ENCODE assay signal across 16 cellular contexts in the genomic region with DNA sequence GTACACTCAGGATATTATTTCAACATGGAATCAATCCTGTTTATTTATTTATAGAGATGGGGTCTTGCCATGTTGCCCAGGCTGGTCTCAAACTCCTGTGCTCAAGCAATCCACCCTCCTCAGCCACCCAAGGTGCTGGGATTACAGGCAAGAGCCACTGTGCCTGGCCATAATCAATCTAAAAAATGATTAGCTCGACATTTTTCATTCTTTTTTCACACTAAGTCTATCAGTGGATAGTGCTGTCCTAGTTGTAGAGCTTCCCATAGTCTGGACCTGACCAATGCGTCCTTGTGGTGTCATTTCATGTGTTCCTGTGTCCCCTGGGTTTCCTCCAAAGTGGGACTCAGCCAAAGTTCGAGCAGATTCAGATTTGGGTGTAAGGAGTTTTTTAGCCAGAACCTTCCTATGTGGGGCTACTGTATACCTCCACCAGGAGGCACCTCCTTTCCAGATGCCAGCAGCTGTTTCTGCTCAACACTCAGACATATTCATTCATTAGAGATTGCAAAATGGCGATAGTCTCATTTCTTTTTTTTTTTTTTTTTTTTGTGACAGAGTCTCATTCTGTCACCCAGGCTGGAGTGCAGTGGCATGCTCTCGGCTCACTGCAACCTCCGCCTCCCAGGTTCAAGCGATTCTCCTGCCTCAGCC.
DNase-seq lines count a peak whose midpoint lies in the region; ATAC-seq, FAIRE-seq and TF ChIP-seq lines count a peak whose summit lies in the region.
"Had no signal": no experiment of that assay in that cellular context is flagged by ENCODE, and none has a peak within 500 bp of the region (broad histone marks: within the 10 kb centered on the region; RNA-seq: fewer than 3 reads in every experiment).

No MANE protein-coding gene starts in this region.

- FAIRE-seq in bronchial epithelial cell (lab: Jason Lieb, UNC), result no peak
- FAIRE-seq: endometrium, TTC549 had no signal

- H3K9me3 Mint-ChIP-seq in stimulated activated effector memory CD8-positive, alpha-beta T cell treated with anti-CD3 and anti-CD28 coated beads, Interleukin-12 subunit alpha, Interleukin-12 subunit beta, amount 100 ng/mL, for 72 hours, result no peaks in the 10 kb centered on the region
- H3K9me3 Mint-ChIP-seq: activated naive CD4-positive, alpha-beta T cell treated with anti-CD3 and anti-CD28 coated beads, Interleukin-2, amount 50 U/mL, for 24 hours; immature natural killer cell had no signal

- ATAC-seq in heart right ventricle (no peak), HG02588 (IDR thresholded peaks at IDR 0.05; ENCODE audit: unreplicated experiment) (no peak)
- no peak for ATAC-seq in stimulated activated effector memory CD8-positive, alpha-beta T cell treated with anti-CD3 and anti-CD28 coated beads, Interleukin-12 subunit alpha, Interleukin-12 subunit beta, amount 100 ng/mL, for 72 hours

- H3K4me1 ChIP-seq in cardiac muscle cell (ENCODE audit: low read depth) (no peaks in the 10 kb centered on the region), heart right ventricle (peaks cover 0 to 4% (median 0%) of the 10 kb centered on the region in 9 donors), right atrium auricular region (no peaks in the 10 kb centered on the region)
- H3K4me1 ChIP-seq: stomach had no signal

- peak overlapping the region; percentile 44 for H3K4me3 Mint-ChIP-seq in stimulated activated effector memory CD8-positive, alpha-beta T cell treated with anti-CD3 and anti-CD28 coated beads, Interleukin-12 subunit alpha, Interleukin-12 subunit beta, amount 100 ng/mL, for 72 hours
- H3K4me3 Mint-ChIP-seq: activated naive CD4-positive, alpha-beta T cell treated with anti-CD3 and anti-CD28 coated beads, Interleukin-2, amount 50 U/mL, for 24 hours had no signal

- DNase-seq in cardiac muscle cell (ENCODE audit: low read depth in 1 of 2, low spot score in 1 of 2), result peak in 1 of 2 donors; percentile 21
- no peak for DNase-seq in heart right ventricle
- peak; percentile 38 for DNase-seq in KBM-7
- DNase-seq in bronchial epithelial cell (ENCODE audit: low read depth), result peak; percentile 40
- DNase-seq in stimulated activated effector memory CD8-positive, alpha-beta T cell treated with anti-CD3 and anti-CD28 coated beads, Interleukin-12 subunit alpha, Interleukin-12 subunit beta, amount 100 ng/mL, for 72 hours (ENCODE audit: low spot score in 2 of 2), result no peak
- no peak for DNase-seq in right atrium auricular region (ENCODE audit: low spot score)
- no peak for DNase-seq in T1000 (lab: John Stamatoyannopoulos, UW)
- DNase-seq: NCI-H1092, NCI-H82 had no signal

- no peaks in the 10 kb centered on the region for H3K9me3 ChIP-seq in cardiac muscle cell (ENCODE audit: low read depth)
- no peaks in the 10 kb centered on the region for H3K9me3 ChIP-seq in heart right ventricle
- no peaks in the 10 kb centered on the region for H3K9me3 ChIP-seq in right atrium auricular region
- H3K9me3 ChIP-seq: BLaER1, stomach had no signal

- peak; percentile 19 for TF ChIP-seq CTCF in cardiac muscle cell (IDR thresholded peaks at IDR 0.05; ENCODE audit: low read depth, low read length)
- no peak for TF ChIP-seq CTCF in heart right ventricle (IDR thresholded peaks at IDR 0.05)
- TF ChIP-seq CTCF in bronchial epithelial cell (IDR thresholded peaks at IDR 0.05; ENCODE audit: insufficient read depth, low read length, severe bottlenecking), result peak; percentile 64
- TF ChIP-seq CTCF in right atrium auricular region (IDR thresholded peaks at IDR 0.05), result no peak

- H3K4me3 ChIP-seq in cardiac muscle cell (no peak overlapping the region), heart right ventricle (no peak overlapping the region), bronchial epithelial cell (ENCODE audit: low read depth, low read length) (no peak overlapping the region), right atrium auricular region (no peak overlapping the region)
- H3K4me3 ChIP-seq: BLaER1, stomach had no signal

- no peak overlapping the region for H3K27ac ChIP-seq in cardiac muscle cell
- H3K27ac ChIP-seq in heart right ventricle, result peak overlapping the region in 1 of 10 donors; percentile 8
- no peak overlapping the region for H3K27ac ChIP-seq in right atrium auricular region
- H3K27ac ChIP-seq: BLaER1, stomach had no signal

- in situ Hi-C loops in KBM-7 (cut with MboI; ENCODE audit: low pct_unique_long_range_greater_than_20kb, low sequenced_read_pairs), result no loop called here

- 59 to 69% methylated on average over 7 of the region's 7 CpGs for WGBS in heart right ventricle, 2 donors

- peak overlapping the region; percentile 77 for H3K27ac Mint-ChIP-seq in stimulated activated effector memory CD8-positive, alpha-beta T cell treated with anti-CD3 and anti-CD28 coated beads, Interleukin-12 subunit alpha, Interleukin-12 subunit beta, amount 100 ng/mL, for 72 hours
- H3K27ac Mint-ChIP-seq: activated naive CD4-positive, alpha-beta T cell treated with anti-CD3 and anti-CD28 coated beads, Interleukin-2, amount 50 U/mL, for 24 hours had no signal

- H3K36me3 ChIP-seq in cardiac muscle cell, result no peaks in the 10 kb centered on the region
- no peaks in the 10 kb centered on the region for H3K36me3 ChIP-seq in heart right ventricle
- no peaks in the 10 kb centered on the region for H3K36me3 ChIP-seq in bronchial epithelial cell (ENCODE audit: control insufficient read depth, insufficient read depth, low read length)
- no peaks in the 10 kb centered on the region for H3K36me3 ChIP-seq in right atrium auricular region
- H3K36me3 ChIP-seq: BLaER1, stomach had no signal

- H3K27me3 ChIP-seq in cardiac muscle cell (no peaks in the 10 kb centered on the region), heart right ventricle (peaks cover 0 to 25% (median 6%) of the 10 kb centered on the region in 7 donors), bronchial epithelial cell (ENCODE audit: control insufficient read depth, insufficient read depth, low read length) (no peaks in the 10 kb centered on the region), right atrium auricular region (no peaks in the 10 kb centered on the region)
- H3K27me3 ChIP-seq: BLaER1 had no signal

- intact Hi-C loops in heart right ventricle (cut with DNase I), result no loop called here

- peaks cover 76% of the 10 kb centered on the region for H3K4me1 Mint-ChIP-seq in stimulated activated effector memory CD8-positive, alpha-beta T cell treated with anti-CD3 and anti-CD28 coated beads, Interleukin-12 subunit alpha, Interleukin-12 subunit beta, amount 100 ng/mL, for 72 hours

- H3K36me3 Mint-ChIP-seq in stimulated activated effector memory CD8-positive, alpha-beta T cell treated with anti-CD3 and anti-CD28 coated beads, Interleukin-12 subunit alpha, Interleukin-12 subunit beta, amount 100 ng/mL, for 72 hours, result peaks cover 61% of the 10 kb centered on the region
- H3K36me3 Mint-ChIP-seq: activated naive CD4-positive, alpha-beta T cell treated with anti-CD3 and anti-CD28 coated beads, Interleukin-2, amount 50 U/mL, for 24 hours; immature natural killer cell had no signal

Comparison
In these comparisons a context has a peak if more than half of its experiments do, and no peak if none do; other contexts are left out.
1. CTCF ChIP-seq: peak in cardiac muscle cell (single experiment) and bronchial epithelial cell (single experiment); none in heart right ventricle (0 of 9) and right atrium auricular region (0 of 2).
2. DNase-seq: peak in KBM-7 (single experiment) and bronchial epithelial cell (single experiment); none in heart right ventricle (0 of 2), stimulated activated effector memory CD8-positive, alpha-beta T cell treated with anti-CD3 and anti-CD28 coated beads, Interleukin-12 subunit alpha, Interleukin-12 subunit beta, amount 100 ng/mL, for 72 hours (0 of 2), right atrium auricular region (single experiment) and T1000 (single experiment).